3 cellular contexts compared by ENCODE assay signal in genomic region chr5:161719157-161719556, GRCh38. TPM values are rescaled to one million over a fixed set of nuclear protein-coding genes. Genes with fewer than 3 reads are reported as not detected.
"Had no signal": no experiment of that assay in that cellular context is flagged by ENCODE, and none has a peak within 500 bp of the region (broad histone marks: within the 10 kb centered on the region; RNA-seq: fewer than 3 reads in every experiment).

No MANE protein-coding gene starts in this region.

- DNase-seq: GDM1, GF-D8 had no signal

- H3K4me3 ChIP-seq: GM12878 had no signal

RNA-seq across cellular contexts. Expression of gene GABRA6, which starts 33.6 kb away (rescaled TPM):
- polyA plus RNA-seq: GM12878 had no signal
